1 cellular context compared by ENCODE assay signal in genomic region chr11:126102436-126102894, GRCh38.
TF ChIP-seq lines count a peak whose summit lies in the region.

No MANE protein-coding gene starts in this region.

TF ChIP-seq in HepG2, 621 proteins besides CTCF, POLR2A, EP300 and RAD21 (continued from another document):
- TF ChIP-seq ZBTB46 (CRISPR knock-in tag; IDR thresholded peaks at IDR 0.05; ENCODE audit: borderline replicate concordance) (no peak), TRAFD1 (CRISPR knock-in tag; IDR thresholded peaks at IDR 0.05; ENCODE audit: borderline replicate concordance) (no peak), CAMTA2 (CRISPR knock-in tag; IDR thresholded peaks at IDR 0.05; ENCODE audit: borderline replicate concordance) (no peak), MAZ (IDR thresholded peaks at IDR 0.05; ENCODE audit: borderline replicate concordance, low read depth, low read length) (no peak), MAZ (CRISPR knock-in tag; IDR thresholded peaks at IDR 0.05; ENCODE audit: low read depth) (no peak), TARDBP (CRISPR knock-in tag; IDR thresholded peaks at IDR 0.05) (no peak), ZSCAN30 (CRISPR knock-in tag; IDR thresholded peaks at IDR 0.05) (no peak), ZNF747 (CRISPR knock-in tag; IDR thresholded peaks at IDR 0.05; ENCODE audit: borderline replicate concordance) (no peak), ZNF235 (CRISPR knock-in tag; IDR thresholded peaks at IDR 0.05; ENCODE audit: borderline replicate concordance) (no peak), ESRRA (CRISPR knock-in tag; IDR thresholded peaks at IDR 0.05; ENCODE audit: low read depth) (no peak), RBM22 (optimal IDR thresholded peaks at IDR 0.05; ENCODE audit: low read length) (no peak), MATR3 (CRISPR knock-in tag; IDR thresholded peaks at IDR 0.05) (no peak), ZNF180 (CRISPR knock-in tag; IDR thresholded peaks at IDR 0.05; ENCODE audit: borderline replicate concordance, low read depth) (no peak), YEATS2 (CRISPR knock-in tag; IDR thresholded peaks at IDR 0.05; ENCODE audit: borderline replicate concordance) (no peak), HES4 (CRISPR knock-in tag; IDR thresholded peaks at IDR 0.05; ENCODE audit: borderline replicate concordance) (no peak), ZNF12 (CRISPR knock-in tag; IDR thresholded peaks at IDR 0.05) (peak; percentile 71; the same call in 1 of the 2 replicates), CEBPG (CRISPR knock-in tag; IDR thresholded peaks at IDR 0.05) (peak; percentile 61; the same call in 1 of the 2 replicates), PAF1 (CRISPR knock-in tag; IDR thresholded peaks at IDR 0.05) (no peak), HOMEZ (CRISPR knock-in tag; IDR thresholded peaks at IDR 0.05; ENCODE audit: low read depth) (no peak), ZNF773 (CRISPR knock-in tag; IDR thresholded peaks at IDR 0.05; ENCODE audit: borderline replicate concordance) (no peak), TEAD3 (CRISPR knock-in tag; optimal IDR thresholded peaks at IDR 0.05; ENCODE audit: borderline replicate concordance) (no peak), SALL2 (CRISPR knock-in tag; IDR thresholded peaks at IDR 0.05) (no peak), HOXD1 (CRISPR knock-in tag; IDR thresholded peaks at IDR 0.05) (no peak), SNAPC5 (CRISPR knock-in tag; IDR thresholded peaks at IDR 0.05; ENCODE audit: borderline replicate concordance) (no peak), CEBPB (IDR thresholded peaks at IDR 0.05; ENCODE audit: borderline replicate concordance, low read depth, low read length) (peak; percentile 82), PITX1 (CRISPR knock-in tag; IDR thresholded peaks at IDR 0.05) (no peak), SALL1 (CRISPR knock-in tag; IDR thresholded peaks at IDR 0.05) (0 out of 2 replicates have a peak, but pooled peaks have one; percentile 13), ARID5B (CRISPR knock-in tag; IDR thresholded peaks at IDR 0.05) (no peak), ZMYM3 (CRISPR knock-in tag; IDR thresholded peaks at IDR 0.05) (no peak)
